ENCODE assay signal across 2 cellular contexts in the genomic region with DNA sequence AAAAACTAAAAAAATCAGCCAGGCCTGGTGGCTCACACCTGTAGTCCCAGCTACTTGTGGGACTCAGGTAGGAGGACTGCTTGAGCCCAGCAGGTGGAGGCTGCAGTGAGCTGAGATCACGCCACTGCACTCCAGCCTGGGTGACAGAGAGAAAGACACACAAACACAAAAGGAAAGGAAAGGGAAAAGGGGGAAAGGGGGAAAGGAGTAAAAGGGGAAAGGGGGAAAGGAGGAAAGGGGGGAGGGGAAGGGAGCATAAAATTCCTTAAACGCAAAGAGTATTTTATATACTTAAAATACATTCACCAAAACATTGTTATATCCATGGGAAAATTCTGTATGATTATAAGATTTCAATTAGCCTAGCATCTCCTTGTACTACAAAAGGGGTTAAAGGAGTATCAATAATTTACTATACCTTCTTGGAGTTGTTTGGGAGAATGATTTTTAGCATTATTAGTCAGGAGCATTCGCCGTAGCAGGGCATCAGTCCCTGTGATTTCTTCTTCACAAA.
TF ChIP-seq lines count a peak whose summit lies in the region.

No MANE protein-coding gene starts in this region.

TF ChIP-seq in HEK293, 187 proteins besides CTCF, POLR2A, EP300 and RAD21:
- TF ChIP-seq ZSCAN23 (tag by site-specific recombination; IDR thresholded peaks at IDR 0.05) (no peak), ZNF621 (tag by site-specific recombination; IDR thresholded peaks at IDR 0.05) (no peak), SALL2 (tag by site-specific recombination; IDR thresholded peaks at IDR 0.05; ENCODE audit: borderline replicate concordance) (no peak), ZBTB10 (tag by site-specific recombination; IDR thresholded peaks at IDR 0.05) (no peak), ZNF23 (tag by site-specific recombination; IDR thresholded peaks at IDR 0.05; ENCODE audit: borderline replicate concordance) (no peak), SCRT1 (tag by site-specific recombination; IDR thresholded peaks at IDR 0.05; ENCODE audit: borderline replicate concordance) (peak; percentile 42; the same call in 1 of the 2 replicates), PRDM2 (tag by site-specific recombination; IDR thresholded peaks at IDR 0.05; ENCODE audit: borderline replicate concordance) (no peak), PRDM1 (tag by site-specific recombination; IDR thresholded peaks at IDR 0.05) (peak; percentile 99), ZNF292 (tag by site-specific recombination; IDR thresholded peaks at IDR 0.05; ENCODE audit: borderline replicate concordance, low read depth) (no peak), ZNF792 (tag by site-specific recombination; IDR thresholded peaks at IDR 0.05) (no peak), PRDM10 (tag by site-specific recombination; IDR thresholded peaks at IDR 0.05) (no peak)

TF ChIP-seq in GM12878, 131 proteins besides CTCF, POLR2A, EP300 and RAD21:
- TF ChIP-seq TARDBP (IDR thresholded peaks at IDR 0.05; ENCODE audit: borderline replicate concordance) (no peak), NFXL1 (IDR thresholded peaks at IDR 0.05; ENCODE audit: borderline replicate concordance) (peak; percentile 64; the same call in 1 of the 2 replicates)
